Comparison of ENCODE assay signal across 19 cellular contexts in the genomic region with DNA sequence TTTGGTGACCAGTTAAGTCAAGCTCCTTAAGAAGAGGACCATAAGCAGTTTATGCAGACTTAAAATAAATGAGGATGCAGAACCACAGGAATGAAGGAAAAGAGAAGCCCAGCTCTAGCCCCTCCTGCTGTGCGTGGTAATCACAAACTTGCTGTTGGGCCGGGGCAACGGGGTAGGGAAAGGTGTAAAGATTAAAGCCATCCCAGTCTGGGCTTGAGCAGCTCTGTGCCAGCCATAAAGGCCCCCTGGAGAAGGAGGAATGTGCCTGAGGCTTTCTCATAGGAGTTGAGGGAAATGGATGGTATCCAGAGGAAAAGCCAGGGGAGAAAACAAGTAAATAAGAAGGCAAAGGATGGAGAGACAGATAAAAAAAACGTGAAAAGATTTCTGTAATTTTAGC. TPM values are rescaled to one million over a fixed set of nuclear protein-coding genes. Genes with fewer than 3 reads are reported as not detected.
DNase-seq lines count a peak whose midpoint lies in the region; ATAC-seq and TF ChIP-seq lines count a peak whose summit lies in the region.
"Had no signal": no experiment of that assay in that cellular context is flagged by ENCODE, and none has a peak within 500 bp of the region (broad histone marks: within the 10 kb centered on the region; RNA-seq: fewer than 3 reads in every experiment).

No MANE protein-coding gene starts in this region.

- no peak for ATAC-seq in central memory CD8-positive, alpha-beta T cell (replicated peaks; ENCODE audit: extremely low read depth, poor library complexity, severe bottlenecking)
- ATAC-seq: CD8-positive, alpha-beta T cell; Panc1 had no signal

- TF ChIP-seq POLR2A in tibial nerve (IDR thresholded peaks at IDR 0.05) = no peak

- H3K27me3 Mint-ChIP-seq in H9 (ENCODE audit: low read depth) (no peaks in the 10 kb centered on the region), neural progenitor cell (ENCODE audit: insufficient read depth, low read depth) (peaks cover 3% of the 10 kb centered on the region)
- no peaks in the 10 kb centered on the region for H3K27me3 Mint-ChIP-seq in central memory CD8-positive, alpha-beta T cell

- H2BK20ac ChIP-seq in H9 (ENCODE audit: low read depth, low read length, poor library complexity, severe bottlenecking) = no peak overlapping the region

- H3K23me2 ChIP-seq in H9 (ENCODE audit: insufficient read length, low read depth, low read length, poor library complexity, severe bottlenecking) = no peaks in the 10 kb centered on the region

- H3K4me1 ChIP-seq in H9 (ENCODE audit: insufficient read depth, low read length) (no peaks in the 10 kb centered on the region), neural progenitor cell (peaks cover 8% of the 10 kb centered on the region), tibial nerve (no peaks in the 10 kb centered on the region)
- H3K4me1 ChIP-seq: BE2C had no signal

- H3T11ph ChIP-seq in H9 (ENCODE audit: low read length) = no peak overlapping the region

- no peaks in the 10 kb centered on the region for H3K9me3 ChIP-seq in H9 (ENCODE audit: control insufficient read depth, low read depth, low read length)
- H3K9me3 ChIP-seq in SK-N-MC (ENCODE audit: low read depth, low read length) = no peaks in the 10 kb centered on the region
- H3K9me3 ChIP-seq in neural progenitor cell (ENCODE audit: low read depth) = no peaks in the 10 kb centered on the region
- no peaks in the 10 kb centered on the region for H3K9me3 ChIP-seq in tibial nerve
- H3K9me3 ChIP-seq: BE2C had no signal

- H2BK15ac ChIP-seq in H9 (ENCODE audit: low read depth, low read length) = no peak overlapping the region

- H3K4me1 Mint-ChIP-seq in H9 (peaks cover 9% of the 10 kb centered on the region in 2 experiments; a peak in 3 of 4 replicates), neural progenitor cell (peaks cover 8% of the 10 kb centered on the region)
- peaks cover 13% of the 10 kb centered on the region for H3K4me1 Mint-ChIP-seq in central memory CD8-positive, alpha-beta T cell

- no peak overlapping the region for H2BK12ac ChIP-seq in H9 (ENCODE audit: insufficient read length, low read depth, low read length)

- no peak for TF ChIP-seq CTCF in H9 (conservative IDR thresholded peaks at IDR 0.05)
- no peak for TF ChIP-seq CTCF in neural progenitor cell (IDR thresholded peaks at IDR 0.05)
- no peak for TF ChIP-seq CTCF in tibial nerve (IDR thresholded peaks at IDR 0.05)

- no peak overlapping the region for H2BK5ac ChIP-seq in H9 (ENCODE audit: insufficient read length, low read length)

- H4K5ac ChIP-seq in H9 (ENCODE audit: insufficient read length, low read depth, low read length) = no peak overlapping the region

- H3K4me3 ChIP-seq in SK-N-MC = no peak overlapping the region
- no peak overlapping the region for H3K4me3 ChIP-seq in neural progenitor cell
- H3K4me3 ChIP-seq in tibial nerve = no peak overlapping the region

- DNase-seq in H9 = no peak
- DNase-seq in SK-N-MC (ENCODE audit: low read depth, low spot score) = no peak
- no peak for DNase-seq in central memory CD8-positive, alpha-beta T cell (ENCODE audit: low spot score in 2 of 2)
- peak; percentile 41 for DNase-seq in neural progenitor cell (ENCODE audit: low spot score)
- no peak for DNase-seq in tibial nerve (ENCODE audit: low spot score in 2 of 2)
- no peak for DNase-seq in NCI-H2171 (lab: John Stamatoyannopoulos, UW)
- DNase-seq in medulla oblongata (ENCODE audit: extremely low spot score) = no peak
- DNase-seq: BE2C; CD8-positive, alpha-beta T cell; DND-41; GF-D8; HCEC 1CT; NCI-H1092; NCI-H1694; NCI-H2107; NCI-H69; Right ventricle myocardium superior had no signal

- H3K36me3 ChIP-seq in SK-N-MC (ENCODE audit: insufficient read depth, low read length) (no peaks in the 10 kb centered on the region; the same call in 1 of the 2 replicates), neural progenitor cell (no peaks in the 10 kb centered on the region), tibial nerve (peaks cover 9 to 100% (median 59%) of the 10 kb centered on the region in 3 donors)
- H3K36me3 ChIP-seq: BE2C had no signal

- no peaks in the 10 kb centered on the region for H4K20me1 ChIP-seq in H9 (ENCODE audit: control insufficient read depth, insufficient read depth, insufficient read length)
- H4K20me1 ChIP-seq in neural progenitor cell (ENCODE audit: low read depth) = no peaks in the 10 kb centered on the region

- no peak overlapping the region for H4K8ac ChIP-seq in H9 (replicated peaks; ENCODE audit: insufficient read length, low read depth, low read length)

- H3K79me1 ChIP-seq in H9 (ENCODE audit: insufficient read depth, low read depth, low read length, poor library complexity, severe bottlenecking) = no peaks in the 10 kb centered on the region

- H3K4me2 ChIP-seq in H9 (ENCODE audit: insufficient read depth, insufficient read length, low read length) = no peak overlapping the region
- H3K4me2 ChIP-seq in neural progenitor cell = no peak overlapping the region
- H3K4me2 ChIP-seq: KMS-11 had no signal

- H2AK5ac ChIP-seq in H9 (ENCODE audit: insufficient read length, low read length) = no peak overlapping the region

- no peaks in the 10 kb centered on the region; a peak in 1 of 5 replicates for H3K9me3 Mint-ChIP-seq in H9
- no peaks in the 10 kb centered on the region for H3K9me3 Mint-ChIP-seq in central memory CD8-positive, alpha-beta T cell
- no peaks in the 10 kb centered on the region for H3K9me3 Mint-ChIP-seq in neural progenitor cell
- H3K9me3 Mint-ChIP-seq: CD8-positive, alpha-beta T cell had no signal

- H3K18ac ChIP-seq in H9 (ENCODE audit: insufficient read length, low read depth, low read length) = no peak overlapping the region

- peak overlapping the region in 2 of 3 experiments; percentile 62 to 74; a peak in 3 of 7 replicates for H3K27ac Mint-ChIP-seq in H9
- peak overlapping the region; percentile 51 for H3K27ac Mint-ChIP-seq in central memory CD8-positive, alpha-beta T cell (ENCODE audit: low read depth)
- no peak overlapping the region for H3K27ac Mint-ChIP-seq in neural progenitor cell
- H3K27ac Mint-ChIP-seq: CD8-positive, alpha-beta T cell had no signal

- H3K56ac ChIP-seq in H9 (ENCODE audit: insufficient read length, low read depth, low read length) = no peak overlapping the region

- H3K14ac ChIP-seq in H9 (ENCODE audit: insufficient read depth, low read length) = no peak overlapping the region

- H3K4me3 Mint-ChIP-seq in H9 (no peak overlapping the region), neural progenitor cell (peak overlapping the region; percentile 12)
- H3K4me3 Mint-ChIP-seq in central memory CD8-positive, alpha-beta T cell = no peak overlapping the region
- H3K4me3 Mint-ChIP-seq: CD8-positive, alpha-beta T cell had no signal

- no peaks in the 10 kb centered on the region for H3K79me2 ChIP-seq in H9 (ENCODE audit: insufficient read depth, low read length)
- no peaks in the 10 kb centered on the region for H3K79me2 ChIP-seq in neural progenitor cell (ENCODE audit: low read depth)

- H3K27me3 ChIP-seq in H9 (ENCODE audit: insufficient read depth, low read length) = no peaks in the 10 kb centered on the region
- no peaks in the 10 kb centered on the region for H3K27me3 ChIP-seq in neural progenitor cell
- H3K27me3 ChIP-seq in tibial nerve = no peaks in the 10 kb centered on the region
- H3K27me3 ChIP-seq: BE2C had no signal

- H3K23ac ChIP-seq in H9 (ENCODE audit: insufficient read length, low read depth, low read length) = no peak overlapping the region

- H3K4ac ChIP-seq in H9 (ENCODE audit: low read depth, low read length) = no peak overlapping the region

- no peak overlapping the region for H2BK120ac ChIP-seq in H9 (ENCODE audit: low read depth, low read length, poor library complexity, severe bottlenecking)

- WGBS in H9 (ENCODE audit: extremely low coverage, insufficient read length, low lambda C conversion rate) = no CpG with 5 or more reads among the region's 4 CpGs
- 43 to 48% methylated on average over 4 of the region's 4 CpGs for WGBS in tibial nerve, 2 donors

- H3K9ac ChIP-seq in H9 (ENCODE audit: extremely low read depth, insufficient read length, low read length) (no peak overlapping the region), SK-N-MC (ENCODE audit: insufficient read length) (no peak overlapping the region), neural progenitor cell (no peak overlapping the region)
- H3K9ac ChIP-seq: KMS-11 had no signal

- H4K91ac ChIP-seq in H9 (ENCODE audit: insufficient read length, low read depth, low read length) = no peak overlapping the region

- H3K36me3 Mint-ChIP-seq in H9 (ENCODE audit: insufficient read depth in 1 of 3, low read depth in 3 of 3) (peaks cover 28 to 79% (median 71%) of the 10 kb centered on the region in 3 experiments; a peak in 6 of 7 replicates), neural progenitor cell (peaks cover 16% of the 10 kb centered on the region)
- peaks cover 77% of the 10 kb centered on the region for H3K36me3 Mint-ChIP-seq in central memory CD8-positive, alpha-beta T cell (ENCODE audit: insufficient read depth)

- H2AFZ ChIP-seq in H9 (ENCODE audit: low read length) (no peak overlapping the region), neural progenitor cell (replicated peaks) (no peak overlapping the region)

- H3K27ac ChIP-seq in H9 (ENCODE audit: insufficient read length, low read depth, low read length) (no peak overlapping the region), SK-N-MC (peak overlapping the region; percentile 50; the same call in 1 of the 2 replicates), neural progenitor cell (peak overlapping the region; percentile 27), tibial nerve (no peak overlapping the region)
- H3K27ac ChIP-seq: KMS-11 had no signal

- H3F3A ChIP-seq in neural progenitor cell (ENCODE audit: low read depth) = peaks cover 9% of the 10 kb centered on the region

- no peak for TF ChIP-seq EP300 in tibial nerve (IDR thresholded peaks at IDR 0.05)

RNA-seq across cellular contexts. Expression of gene TEP1, which starts 25.1 kb away (rescaled TPM):
- total RNA-seq in H9 (2021) = 14.5 and 15.8 TPM in 2 replicates
- total RNA-seq in neural progenitor cell (ENCODE audit: low replicate concordance) = 10.9 and 19.8 TPM in 2 replicates
- total RNA-seq in tibial nerve = 10 to 100 TPM; 30.3 to 50.0 (median 36.0) TPM

RNA-seq across cellular contexts. Expression of gene PARP2, which starts 44.7 kb away (rescaled TPM):
- total RNA-seq in H9 (2021) (25.2 and 25.4 TPM in 2 replicates), neural progenitor cell (ENCODE audit: low replicate concordance) (33.2 and 47.2 TPM in 2 replicates), tibial nerve (10 to 100 TPM; 12.2 to 17.7 (median 15.6) TPM)

RNA-seq across cellular contexts. Expression of gene KLHL33, which starts 47.8 kb away (rescaled TPM):
- total RNA-seq in H9 (2021) = 0.04 TPM in 2 replicates
- 0.22 TPM in 1 of 2 replicates, not detected in the other for total RNA-seq in neural progenitor cell (ENCODE audit: low replicate concordance)
- total RNA-seq in tibial nerve = 1 to 10 TPM; 1.2 to 4.5 (median 1.8) TPM

RNA-seq across cellular contexts. Expression of gene CCNB1IP1, which starts 55.1 kb away (rescaled TPM):
- total RNA-seq in H9 (2021) (165 and 168 TPM in 2 replicates), neural progenitor cell (ENCODE audit: low replicate concordance) (218 and 279 TPM in 2 replicates), tibial nerve (10 to 100 TPM; 46.5 to 68.4 (median 49.9) TPM)

Comparison
In these comparisons a context has a peak if more than half of its experiments do, and no peak if none do; other contexts are left out.
1. H3K27ac ChIP-seq: peak in SK-N-MC (single experiment) and neural progenitor cell (single experiment); none in H9 (single experiment) and tibial nerve (0 of 4).